Comparison of ENCODE assay signal across 20 cellular contexts in genomic region chr3:181534881-181535280, GRCh38.
"Had no signal": no experiment of that assay in that cellular context is flagged by ENCODE, and none has a peak within 500 bp of the region (broad histone marks: within the 10 kb centered on the region; RNA-seq: fewer than 3 reads in every experiment).

No MANE protein-coding gene starts in this region.

- H3K9me3 ChIP-seq: gastroesophageal sphincter, left lung, tibial artery had no signal

- DNase-seq: activated CD4-positive, alpha-beta memory T cell treated with anti-CD3 and anti-CD28 coated beads, Interleukin-2, amount 10 ng/mL, durations not matched to agents 7 days and 5 days; activated CD4-positive, alpha-beta T cell treated with anti-CD3 and anti-CD28 coated beads for 4 hours; activated effector memory CD4-positive, alpha-beta T cell treated with Interleukin-2 at 50 U/mL for 16 hours; activated T-cell treated with anti-CD3 and anti-CD28 coated beads, Interleukin-2, amount 50 U/mL, for 4 hours; amniotic stem cell; cortex of kidney; effector memory CD8-positive, alpha-beta T cell; left lung; mammary epithelial cell; naive B cell; occipital lobe; right cardiac atrium; stimulated activated CD4-positive, alpha-beta T cell treated with anti-CD3 and anti-CD28 coated beads, Interleukin-15, amount 100 ng/mL, for 24 hours; stimulated activated CD4-positive, alpha-beta T cell treated with anti-CD3 and anti-CD28 coated beads, Interleukin-4, amount 100 ng/mL, for 1 hour; stimulated activated naive B cell treated with anti-CD40 and anti-IgM and Interleukin-4, amounts not matched to agents 10 μg/mL and 1 μg/mL and 100 μg/mL, for 72 hours; T-cell; T-helper 9 cell; tibial artery had no signal

- H3K27me3 ChIP-seq: gastroesophageal sphincter, left lung, tibial artery had no signal

- H3K4me1 ChIP-seq: gastroesophageal sphincter, left lung, tibial artery had no signal

- H3K4me3 ChIP-seq: gastroesophageal sphincter, left lung, skin epidermis, tibial artery had no signal

- H3K36me3 ChIP-seq: gastroesophageal sphincter, left lung, tibial artery had no signal
